In genomic region chr3:184335661-184336483, GRCh38 we compare ENCODE assay signal across 8 cellular contexts. TPM values are rescaled to one million over a fixed set of nuclear protein-coding genes. Genes with fewer than 3 reads are reported as not detected.
DNase-seq lines count a peak whose midpoint lies in the region; ATAC-seq and TF ChIP-seq lines count a peak whose summit lies in the region.

No MANE protein-coding gene starts in this region.

- H3K9me3 ChIP-seq in thymus (ENCODE audit: control insufficient read depth) = no peaks in the 10 kb centered on the region

- TF ChIP-seq CTCF in osteocyte (IDR thresholded peaks at IDR 0.05) = no peak

- H3K27me3 ChIP-seq in thymus (ENCODE audit: control insufficient read depth, insufficient read depth) = no peaks in the 10 kb centered on the region

- no peaks in the 10 kb centered on the region for H3K9me3 Mint-ChIP-seq in activated naive CD4-positive, alpha-beta T cell treated with anti-CD3 and anti-CD28 coated beads, Interleukin-2, amount 50 U/mL, for 72 hours
- no peaks in the 10 kb centered on the region for H3K9me3 Mint-ChIP-seq in osteocyte (ENCODE audit: unreplicated experiment)

- H3K4me3 Mint-ChIP-seq in osteocyte (ENCODE audit: unreplicated experiment) = peak overlapping the region; percentile 79

- peak overlapping the region; percentile 93 for H3K27ac ChIP-seq in thymus (ENCODE audit: low read depth)

- ATAC-seq in GM21576 (IDR thresholded peaks at IDR 0.05; ENCODE audit: unreplicated experiment) = peak; percentile 73
- ATAC-seq in SK-N-SH treated with all-trans-retinoic acid at 6 μM for 48 hours = peak; percentile 45
- peak; percentile 51 to 66 for ATAC-seq in activated naive CD4-positive, alpha-beta T cell treated with anti-CD3 and anti-CD28 coated beads, Interleukin-2, amount 50 U/mL, for 72 hours
- peak; percentile 64 for ATAC-seq in Right ventricle myocardium inferior

- 2% methylated on average over 76 of the region's 76 CpGs for WGBS in thymus

- DNase-seq in DMS 273 treated with DMSO at 0.1 percent for 48 hours (lab: John Stamatoyannopoulos, UW) = peak; percentile 88
- peak; percentile 73 for DNase-seq in M059J (ENCODE audit: low read depth)
- peak; percentile 85 to 89 for DNase-seq in activated naive CD4-positive, alpha-beta T cell treated with anti-CD3 and anti-CD28 coated beads, Interleukin-2, amount 50 U/mL, for 72 hours (ENCODE audit: low spot score in 2 of 2)
- DNase-seq in Right ventricle myocardium inferior (ENCODE audit: missing footprints) = peak; percentile 95
- DNase-seq in osteocyte (ENCODE audit: extremely low spot score, unreplicated experiment) = peak; percentile 92

- intact Hi-C loops in Right ventricle myocardium inferior (cut with DNase I) = loop anchor here (2.0 to 10.0 kb wide), 2 partner anchors 15 to 321 kb away; partner anchors contain the start of gene ABCC5

- H3K36me3 ChIP-seq in thymus (ENCODE audit: control insufficient read depth, insufficient read depth) = peaks cover 35% of the 10 kb centered on the region

- H3K4me1 ChIP-seq in thymus (ENCODE audit: control insufficient read depth, insufficient read depth, low read length) = peaks cover 9% of the 10 kb centered on the region

- H3K27me3 Mint-ChIP-seq in osteocyte (ENCODE audit: unreplicated experiment) = no peaks in the 10 kb centered on the region

- peak overlapping the region; percentile 85 to 92 for H3K27ac Mint-ChIP-seq in activated naive CD4-positive, alpha-beta T cell treated with anti-CD3 and anti-CD28 coated beads, Interleukin-2, amount 50 U/mL, for 72 hours
- peak overlapping the region; percentile 91 for H3K27ac Mint-ChIP-seq in osteocyte (ENCODE audit: unreplicated experiment)

- peaks cover 35% of the 10 kb centered on the region for H3K4me1 Mint-ChIP-seq in osteocyte (ENCODE audit: unreplicated experiment)

- H3K36me3 Mint-ChIP-seq in activated naive CD4-positive, alpha-beta T cell treated with anti-CD3 and anti-CD28 coated beads, Interleukin-2, amount 50 U/mL, for 72 hours = peaks cover 0 to 4% of the 10 kb centered on the region in 2 donors
- peaks cover 34% of the 10 kb centered on the region for H3K36me3 Mint-ChIP-seq in osteocyte (ENCODE audit: unreplicated experiment)

- H3K4me3 ChIP-seq in thymus (ENCODE audit: low read length) = peak overlapping the region; percentile 91

TF ChIP-seq in SK-N-SH treated with all-trans-retinoic acid at 6 μM for 48 hours, 23 proteins besides CTCF, POLR2A, EP300 and RAD21:
- TF ChIP-seq TCF4 (CRISPR knock-in tag; IDR thresholded peaks at IDR 0.05; ENCODE audit: borderline replicate concordance) (no peak), ZFP30 (CRISPR knock-in tag; IDR thresholded peaks at IDR 0.05) (no peak), GLIS3 (CRISPR knock-in tag; IDR thresholded peaks at IDR 0.05) (peak; percentile 4; the same call in 1 of the 2 replicates), RARB (CRISPR knock-in tag; IDR thresholded peaks at IDR 0.05) (no peak), ZFP3 (CRISPR knock-in tag; IDR thresholded peaks at IDR 0.05) (peak; percentile 72)
- TF ChIP-seq, protein P1, sequence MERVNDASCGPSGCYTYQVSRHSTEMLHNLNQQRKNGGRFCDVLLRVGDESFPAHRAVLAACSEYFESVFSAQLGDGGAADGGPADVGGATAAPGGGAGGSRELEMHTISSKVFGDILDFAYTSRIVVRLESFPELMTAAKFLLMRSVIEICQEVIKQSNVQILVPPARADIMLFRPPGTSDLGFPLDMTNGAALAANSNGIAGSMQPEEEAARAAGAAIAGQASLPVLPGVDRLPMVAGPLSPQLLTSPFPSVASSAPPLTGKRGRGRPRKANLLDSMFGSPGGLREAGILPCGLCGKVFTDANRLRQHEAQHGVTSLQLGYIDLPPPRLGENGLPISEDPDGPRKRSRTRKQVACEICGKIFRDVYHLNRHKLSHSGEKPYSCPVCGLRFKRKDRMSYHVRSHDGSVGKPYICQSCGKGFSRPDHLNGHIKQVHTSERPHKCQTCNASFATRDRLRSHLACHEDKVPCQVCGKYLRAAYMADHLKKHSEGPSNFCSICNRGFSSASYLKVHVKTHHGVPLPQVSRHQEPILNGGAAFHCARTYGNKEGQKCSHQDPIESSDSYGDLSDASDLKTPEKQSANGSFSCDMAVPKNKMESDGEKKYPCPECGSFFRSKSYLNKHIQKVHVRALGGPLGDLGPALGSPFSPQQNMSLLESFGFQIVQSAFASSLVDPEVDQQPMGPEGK (CRISPR knock-in tag; IDR thresholded peaks at IDR 0.05; ENCODE audit: borderline replicate concordance) = peak; percentile 71
- TF ChIP-seq, protein P2, sequence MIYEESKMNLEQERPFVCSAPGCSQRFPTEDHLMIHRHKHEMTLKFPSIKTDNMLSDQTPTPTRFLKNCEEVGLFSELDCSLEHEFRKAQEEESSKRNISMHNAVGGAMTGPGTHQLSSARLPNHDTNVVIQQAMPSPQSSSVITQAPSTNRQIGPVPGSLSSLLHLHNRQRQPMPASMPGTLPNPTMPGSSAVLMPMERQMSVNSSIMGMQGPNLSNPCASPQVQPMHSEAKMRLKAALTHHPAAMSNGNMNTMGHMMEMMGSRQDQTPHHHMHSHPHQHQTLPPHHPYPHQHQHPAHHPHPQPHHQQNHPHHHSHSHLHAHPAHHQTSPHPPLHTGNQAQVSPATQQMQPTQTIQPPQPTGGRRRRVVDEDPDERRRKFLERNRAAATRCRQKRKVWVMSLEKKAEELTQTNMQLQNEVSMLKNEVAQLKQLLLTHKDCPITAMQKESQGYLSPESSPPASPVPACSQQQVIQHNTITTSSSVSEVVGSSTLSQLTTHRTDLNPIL (CRISPR knock-in tag; IDR thresholded peaks at IDR 0.05; ENCODE audit: low read depth) = 0 out of 2 replicates have a peak, but pooled peaks have one; percentile 20
TF ChIP-seq in SK-N-SH treated with all-trans-retinoic acid at 6 μM for 48 hours: peak in this region for 4.

RNA-seq across cellular contexts. Expression of gene FAM131A, which starts 1.5 kb away (rescaled TPM):
- total RNA-seq in M059J (2014; rRNA removed; shearing (Covaris generic)) = 14.1 and 24.6 TPM in 2 replicates
- total RNA-seq in activated naive CD4-positive, alpha-beta T cell treated with anti-CD3 and anti-CD28 coated beads, Interleukin-2, amount 50 U/mL, for 72 hours = 1 to 10 TPM; 4.1 to 6.8 TPM
- total RNA-seq in Right ventricle myocardium inferior (33.4 TPM), osteocyte (10.1 and 11.3 TPM in 2 replicates)
- polyA plus RNA-seq in thymus = 11.7 TPM

RNA-seq across cellular contexts. Expression of gene EIF4G1, which starts 21.5 kb away (rescaled TPM):
- 231 and 422 TPM in 2 replicates for total RNA-seq in M059J (2014; rRNA removed; shearing (Covaris generic))
- total RNA-seq in activated naive CD4-positive, alpha-beta T cell treated with anti-CD3 and anti-CD28 coated beads, Interleukin-2, amount 50 U/mL, for 72 hours = 100 to 1,000 TPM; 256 to 376 TPM
- total RNA-seq in Right ventricle myocardium inferior (274 TPM), osteocyte (367 and 385 TPM in 2 replicates)
- polyA plus RNA-seq in thymus = 97.5 TPM

RNA-seq across cellular contexts. Expression of gene CLCN2, which starts 25.5 kb away (rescaled TPM):
- 2.5 and 4.9 TPM in 2 replicates for total RNA-seq in M059J (2014; rRNA removed; shearing (Covaris generic))
- 10 to 100 TPM in 1 of 2 donors, 1 to 10 TPM in 1; 6.5 to 13.9 TPM for total RNA-seq in activated naive CD4-positive, alpha-beta T cell treated with anti-CD3 and anti-CD28 coated beads, Interleukin-2, amount 50 U/mL, for 72 hours
- total RNA-seq in Right ventricle myocardium inferior = 2.9 TPM
- 9.4 and 9.7 TPM in 2 replicates for total RNA-seq in osteocyte
- polyA plus RNA-seq in thymus = 7.0 TPM

RNA-seq across cellular contexts. Expression of gene POLR2H, which starts 25.6 kb away (rescaled TPM):
- 162 and 196 TPM in 2 replicates for total RNA-seq in M059J (2014; rRNA removed; shearing (Covaris generic))
- 100 to 1,000 TPM; 112 to 177 TPM for total RNA-seq in activated naive CD4-positive, alpha-beta T cell treated with anti-CD3 and anti-CD28 coated beads, Interleukin-2, amount 50 U/mL, for 72 hours
- total RNA-seq in Right ventricle myocardium inferior = 27.1 TPM
- total RNA-seq in osteocyte = 56.4 and 57.7 TPM in 2 replicates
- 117 TPM for polyA plus RNA-seq in thymus

RNA-seq across cellular contexts. Expression of gene PSMD2, which starts 36.8 kb away (rescaled TPM):
- total RNA-seq in M059J (2014; rRNA removed; shearing (Covaris generic)) = 902 and 1,026 TPM in 2 replicates
- 100 to 1,000 TPM; 241 to 252 TPM for total RNA-seq in activated naive CD4-positive, alpha-beta T cell treated with anti-CD3 and anti-CD28 coated beads, Interleukin-2, amount 50 U/mL, for 72 hours
- total RNA-seq in Right ventricle myocardium inferior (228 TPM), osteocyte (222 and 239 TPM in 2 replicates)
- polyA plus RNA-seq in thymus = 76.1 TPM

Comparison
In these comparisons a context has a peak if more than half of its experiments do, and no peak if none do; other contexts are left out.
1. Peak in every context shown above with its lines: DNase-seq, ATAC-seq, H3K4me3 ChIP-seq and H3K27ac ChIP-seq.